ENCODE assay signal across 9 cellular contexts in the genomic region with DNA sequence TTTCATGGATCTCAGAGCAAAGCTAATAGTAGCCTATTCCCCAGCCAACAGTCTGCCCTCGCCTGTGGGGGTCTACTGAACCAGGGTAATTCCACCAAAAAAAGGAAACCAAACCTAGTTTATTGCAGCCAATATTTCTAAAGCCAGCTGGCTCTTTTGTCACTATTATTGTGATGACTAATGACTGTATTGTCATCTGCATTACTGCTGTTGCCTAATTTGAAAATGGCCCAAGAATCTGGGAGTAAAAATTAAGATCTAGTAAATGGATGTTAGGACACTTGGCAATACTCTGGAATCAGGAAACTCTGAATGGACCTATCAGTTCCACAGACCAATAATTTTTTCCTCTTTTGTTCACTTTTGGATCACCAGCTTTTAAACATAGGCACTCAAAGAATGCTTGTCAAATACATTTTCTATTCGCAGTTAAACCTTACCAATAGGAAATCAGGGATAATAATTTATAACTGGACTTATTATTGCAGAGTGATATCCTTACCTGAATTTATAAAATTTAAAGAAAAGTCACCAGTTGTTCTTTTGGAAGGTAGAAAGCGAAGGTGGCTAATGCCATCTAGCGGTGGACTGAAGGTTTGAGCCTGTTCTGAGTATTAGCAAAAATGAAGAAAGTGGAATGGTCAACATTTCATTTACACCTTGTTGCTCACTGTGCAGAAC.
DNase-seq lines count a peak whose midpoint lies in the region; ATAC-seq and TF ChIP-seq lines count a peak whose summit lies in the region.
"Had no signal": no experiment of that assay in that cellular context is flagged by ENCODE, and none has a peak within 500 bp of the region (broad histone marks: within the 10 kb centered on the region; RNA-seq: fewer than 3 reads in every experiment).

No MANE protein-coding gene starts in this region.

- peaks cover 3% of the 10 kb centered on the region; the same call in 1 of the 2 replicates for H4K20me1 ChIP-seq in Karpas-422 (ENCODE audit: insufficient read depth, low read depth, low read length)

- peaks cover 81% of the 10 kb centered on the region for H3K36me3 ChIP-seq in Karpas-422 (ENCODE audit: insufficient read depth, low read length)
- H3K36me3 ChIP-seq in left lung: peaks cover 0 to 65% of the 10 kb centered on the region in 2 donors

- H3K27me3 ChIP-seq in Karpas-422 (ENCODE audit: low read length): no peaks in the 10 kb centered on the region
- no peaks in the 10 kb centered on the region for H3K27me3 ChIP-seq in left lung

- intact Hi-C loops in left lung (cut with DNase I) (no loop called here), posterior vena cava (cut with DNase I) (loop anchor here in 1 of 2 donors (10.0 kb wide), 1 partner anchor 1276 kb away; no protein-coding TSS in a partner anchor)

- H3K4me3 Mint-ChIP-seq in stimulated activated memory B cell treated with anti-CD40 and anti-IgM and Interleukin-4, amounts not matched to agents 10 μg/mL and 1 μg/mL and 100 μg/mL, for 72 hours: no peak overlapping the region
- H3K4me3 Mint-ChIP-seq: stimulated activated naive CD8-positive, alpha-beta T cell treated with anti-CD3 and anti-CD28 coated beads, Interleukin-15, Interleukin-2, amounts not matched to agents 100 ng/mL and 50 ng/mL, for 24 hours had no signal

- H3K27me3 Mint-ChIP-seq in stimulated activated memory B cell treated with anti-CD40 and anti-IgM and Interleukin-4, amounts not matched to agents 10 μg/mL and 1 μg/mL and 100 μg/mL, for 72 hours: no peaks in the 10 kb centered on the region

- DNase-seq in DMS 273 (lab: John Stamatoyannopoulos, UW; ENCODE audit: unreplicated experiment) (peak; percentile 64), DMS 273 treated with DMSO at 0.1 percent for 48 hours (lab: John Stamatoyannopoulos, UW) (no peak), Karpas-422 (peak; percentile 84), SHP77 treated with DMSO at 0.1 percent for 48 hours (lab: John Stamatoyannopoulos, UW) (peak; percentile 39), cerebellum (ENCODE audit: low spot score) (peak; percentile 50), left lung (no peak), posterior vena cava (ENCODE audit: low spot score) (no peak)

- ATAC-seq in left lung: peak; percentile 75
- ATAC-seq in stimulated activated memory B cell treated with anti-CD40 and anti-IgM and Interleukin-4, amounts not matched to agents 10 μg/mL and 1 μg/mL and 100 μg/mL, for 72 hours: peak; percentile 55

- H3K9me2 ChIP-seq in Karpas-422 (replicated peaks; ENCODE audit: insufficient read depth, low read length): no peaks in the 10 kb centered on the region

- H3K4me1 Mint-ChIP-seq in stimulated activated memory B cell treated with anti-CD40 and anti-IgM and Interleukin-4, amounts not matched to agents 10 μg/mL and 1 μg/mL and 100 μg/mL, for 72 hours: no peaks in the 10 kb centered on the region

- H3K27ac Mint-ChIP-seq in stimulated activated memory B cell treated with anti-CD40 and anti-IgM and Interleukin-4, amounts not matched to agents 10 μg/mL and 1 μg/mL and 100 μg/mL, for 72 hours: no peak overlapping the region
- H3K27ac Mint-ChIP-seq: stimulated activated naive CD8-positive, alpha-beta T cell treated with anti-CD3 and anti-CD28 coated beads, Interleukin-15, Interleukin-2, amounts not matched to agents 100 ng/mL and 50 ng/mL, for 24 hours had no signal

- TF ChIP-seq CTCF in left lung (IDR thresholded peaks at IDR 0.05): peak; percentile 78 to 84

- peak overlapping the region; percentile 56 for H3K27ac ChIP-seq in Karpas-422 (ENCODE audit: low read length)
- peak overlapping the region in 1 of 2 donors; percentile 23 for H3K27ac ChIP-seq in left lung

- peaks cover 52% of the 10 kb centered on the region for H3K36me3 Mint-ChIP-seq in stimulated activated memory B cell treated with anti-CD40 and anti-IgM and Interleukin-4, amounts not matched to agents 10 μg/mL and 1 μg/mL and 100 μg/mL, for 72 hours

- no peak overlapping the region for H3K4me2 ChIP-seq in Karpas-422 (ENCODE audit: low read depth, low read length, poor library complexity, severe bottlenecking)

- peaks cover 20% of the 10 kb centered on the region; the same call in 1 of the 2 replicates for H3K79me2 ChIP-seq in Karpas-422 (ENCODE audit: low read length)

- H3K9me3 Mint-ChIP-seq in stimulated activated memory B cell treated with anti-CD40 and anti-IgM and Interleukin-4, amounts not matched to agents 10 μg/mL and 1 μg/mL and 100 μg/mL, for 72 hours: no peaks in the 10 kb centered on the region
- H3K9me3 Mint-ChIP-seq: stimulated activated naive CD8-positive, alpha-beta T cell treated with anti-CD3 and anti-CD28 coated beads, Interleukin-15, Interleukin-2, amounts not matched to agents 100 ng/mL and 50 ng/mL, for 24 hours had no signal

- H3K9me3 ChIP-seq in Karpas-422 (ENCODE audit: low read length) (no peaks in the 10 kb centered on the region), left lung (no peaks in the 10 kb centered on the region)

- H3K9ac ChIP-seq in Karpas-422 (ENCODE audit: low read length): no peak overlapping the region

- H2AFZ ChIP-seq in Karpas-422 (ENCODE audit: low read length): no peak overlapping the region

- no peak overlapping the region for H3K4me3 ChIP-seq in Karpas-422 (ENCODE audit: low read length)
- H3K4me3 ChIP-seq in left lung: no peak overlapping the region

- H3K4me1 ChIP-seq in Karpas-422 (ENCODE audit: low read length) (peaks cover 27% of the 10 kb centered on the region), left lung (peaks cover 0 to 27% of the 10 kb centered on the region in 2 donors)

Comparison
In these comparisons a context has a peak if more than half of its experiments do, and no peak if none do; other contexts are left out.
1. DNase-seq: peak in DMS 273 (single experiment), Karpas-422 (single experiment), SHP77 treated with DMSO at 0.1 percent for 48 hours (single experiment) and cerebellum (single experiment); none in DMS 273 treated with DMSO at 0.1 percent for 48 hours (single experiment), left lung (0 of 2) and posterior vena cava (single experiment).